8 cellular contexts compared by ENCODE assay signal in the genomic region with DNA sequence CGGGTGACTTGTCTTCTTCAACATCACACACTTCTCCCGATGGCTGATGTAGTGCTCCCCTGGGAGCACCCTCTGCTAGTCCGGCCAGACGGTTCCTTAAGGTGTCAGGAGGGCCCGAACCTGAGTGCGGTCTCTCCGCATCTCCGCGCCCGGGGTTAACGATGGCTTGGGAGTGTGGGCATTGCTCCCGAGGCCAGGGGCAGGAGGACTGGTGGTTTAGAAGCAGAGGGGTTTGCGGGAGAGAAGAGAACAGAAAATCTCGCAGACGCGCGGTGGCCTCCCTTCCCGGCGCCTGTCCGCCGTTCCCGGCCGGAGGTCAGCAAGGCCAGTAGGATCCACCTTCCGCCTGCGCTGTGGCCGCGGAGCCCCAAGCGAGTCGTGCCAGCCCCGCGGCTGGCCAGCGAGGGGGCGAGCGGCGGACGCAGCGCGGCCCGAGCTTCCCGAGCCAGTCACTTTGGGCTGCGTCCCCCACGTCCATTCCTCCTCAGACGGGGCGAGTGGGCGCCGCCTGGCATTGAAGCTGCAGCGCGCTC. TPM values are rescaled to one million over a fixed set of nuclear protein-coding genes. Genes with fewer than 3 reads are reported as not detected.
DNase-seq lines count a peak whose midpoint lies in the region; ATAC-seq, FAIRE-seq and TF ChIP-seq lines count a peak whose summit lies in the region.

No MANE protein-coding gene starts in this region.

- no peak for TF ChIP-seq CTCF in astrocyte (IDR thresholded peaks at IDR 0.05; ENCODE audit: insufficient read depth, low read depth, low read length)

- no peaks in the 10 kb centered on the region for H3K79me2 ChIP-seq in astrocyte (ENCODE audit: insufficient read depth, low read length)

- peak overlapping the region; percentile 83 for H3K4me3 ChIP-seq in astrocyte (ENCODE audit: insufficient read depth, low read depth, low read length)
- peak overlapping the region; percentile 91 for H3K4me3 ChIP-seq in iPS-18c (ENCODE audit: insufficient read depth, low read depth, low read length)

- H3K36me3 ChIP-seq in astrocyte (ENCODE audit: insufficient read depth, low read length) = no peaks in the 10 kb centered on the region

- peak overlapping the region; percentile 95 for H2AFZ ChIP-seq in astrocyte (ENCODE audit: low read depth, low read length)

- no peaks in the 10 kb centered on the region for H3K9me3 ChIP-seq in astrocyte (ENCODE audit: insufficient read depth, low read depth, low read length)
- H3K9me3 ChIP-seq in iPS-18c (ENCODE audit: control insufficient read depth, insufficient read depth, low read length) = no peaks in the 10 kb centered on the region

- no peak for FAIRE-seq in astrocyte (lab: Jason Lieb, UNC)

- H4K20me1 ChIP-seq in astrocyte (ENCODE audit: insufficient read depth, low read length) = no peaks in the 10 kb centered on the region

- H3K4me1 Mint-ChIP-seq in T-helper 2 cell treated with Interferon-gamma antibody and Interleukin-4, amounts not matched to agents 5 μg/mL and 100 μg/mL, for 36 hours (ENCODE audit: low read depth) = peaks cover 23% of the 10 kb centered on the region
- no peaks in the 10 kb centered on the region for H3K4me1 Mint-ChIP-seq in astrocyte (ENCODE audit: low read depth, unreplicated experiment)
- H3K4me1 Mint-ChIP-seq in stimulated activated memory B cell treated with anti-CD40 and anti-IgM and Interleukin-4, amounts not matched to agents 10 μg/mL and 1 μg/mL and 100 μg/mL, for 72 hours = peaks cover 21% of the 10 kb centered on the region

- H3K9ac ChIP-seq in astrocyte (ENCODE audit: low read length) = peak overlapping the region; percentile 79

- H3K27me3 Mint-ChIP-seq in T-helper 2 cell treated with Interferon-gamma antibody and Interleukin-4, amounts not matched to agents 5 μg/mL and 100 μg/mL, for 36 hours (ENCODE audit: low read depth) = peaks cover 85% of the 10 kb centered on the region
- H3K27me3 Mint-ChIP-seq in astrocyte (ENCODE audit: low read depth, unreplicated experiment) = peaks cover 15% of the 10 kb centered on the region
- peaks cover 80% of the 10 kb centered on the region for H3K27me3 Mint-ChIP-seq in stimulated activated memory B cell treated with anti-CD40 and anti-IgM and Interleukin-4, amounts not matched to agents 10 μg/mL and 1 μg/mL and 100 μg/mL, for 72 hours

- peak; percentile 34 for ATAC-seq in stimulated activated memory B cell treated with anti-CD40 and anti-IgM and Interleukin-4, amounts not matched to agents 10 μg/mL and 1 μg/mL and 100 μg/mL, for 72 hours
- no peak for ATAC-seq in HG03280 (IDR thresholded peaks at IDR 0.05; ENCODE audit: unreplicated experiment)
- ATAC-seq in HG03520 (IDR thresholded peaks at IDR 0.05; ENCODE audit: unreplicated experiment) = no peak
- no peak for ATAC-seq in HG02970 (IDR thresholded peaks at IDR 0.05; ENCODE audit: low FRiP score, unreplicated experiment)

- no peaks in the 10 kb centered on the region for H3K9me3 Mint-ChIP-seq in T-helper 2 cell treated with Interferon-gamma antibody and Interleukin-4, amounts not matched to agents 5 μg/mL and 100 μg/mL, for 36 hours
- no peaks in the 10 kb centered on the region for H3K9me3 Mint-ChIP-seq in astrocyte (ENCODE audit: unreplicated experiment)
- H3K9me3 Mint-ChIP-seq in stimulated activated memory B cell treated with anti-CD40 and anti-IgM and Interleukin-4, amounts not matched to agents 10 μg/mL and 1 μg/mL and 100 μg/mL, for 72 hours = no peaks in the 10 kb centered on the region

- no peak for DNase-seq in T-helper 2 cell treated with Interferon-gamma antibody and Interleukin-4, amounts not matched to agents 5 μg/mL and 100 μg/mL, for 36 hours (ENCODE audit: low spot score)
- DNase-seq in T-helper 2 cell (no peak), astrocyte (ENCODE audit: low read depth) (peak; percentile 1)

- no peak overlapping the region for H3K27ac Mint-ChIP-seq in T-helper 2 cell treated with Interferon-gamma antibody and Interleukin-4, amounts not matched to agents 5 μg/mL and 100 μg/mL, for 36 hours
- no peak overlapping the region for H3K27ac Mint-ChIP-seq in astrocyte (ENCODE audit: unreplicated experiment)
- H3K27ac Mint-ChIP-seq in stimulated activated memory B cell treated with anti-CD40 and anti-IgM and Interleukin-4, amounts not matched to agents 10 μg/mL and 1 μg/mL and 100 μg/mL, for 72 hours = no peak overlapping the region

- H3K36me3 Mint-ChIP-seq in T-helper 2 cell treated with Interferon-gamma antibody and Interleukin-4, amounts not matched to agents 5 μg/mL and 100 μg/mL, for 36 hours (ENCODE audit: low read depth) = no peaks in the 10 kb centered on the region
- H3K36me3 Mint-ChIP-seq in astrocyte (ENCODE audit: low read depth, unreplicated experiment) = no peaks in the 10 kb centered on the region
- no peaks in the 10 kb centered on the region for H3K36me3 Mint-ChIP-seq in stimulated activated memory B cell treated with anti-CD40 and anti-IgM and Interleukin-4, amounts not matched to agents 10 μg/mL and 1 μg/mL and 100 μg/mL, for 72 hours

- no peak overlapping the region for H3K27ac ChIP-seq in astrocyte (ENCODE audit: low read depth, low read length)

- peak overlapping the region; percentile 98 for H3K4me2 ChIP-seq in astrocyte (ENCODE audit: low read length)

- H3K4me1 ChIP-seq in astrocyte (ENCODE audit: insufficient read depth, low read length) = peaks cover 10% of the 10 kb centered on the region

- H3K4me3 Mint-ChIP-seq in T-helper 2 cell treated with Interferon-gamma antibody and Interleukin-4, amounts not matched to agents 5 μg/mL and 100 μg/mL, for 36 hours = peak overlapping the region; percentile 72
- H3K4me3 Mint-ChIP-seq in astrocyte (ENCODE audit: unreplicated experiment) = peak overlapping the region; percentile 91
- peak overlapping the region; percentile 66 for H3K4me3 Mint-ChIP-seq in stimulated activated memory B cell treated with anti-CD40 and anti-IgM and Interleukin-4, amounts not matched to agents 10 μg/mL and 1 μg/mL and 100 μg/mL, for 72 hours

- H3K27me3 ChIP-seq in astrocyte (ENCODE audit: insufficient read depth, low read length) = peaks cover 17% of the 10 kb centered on the region

RNA-seq across cellular contexts. Expression of a gene that starts 0.7 kb away (rescaled TPM):
- total RNA-seq in astrocyte = 3.9 and 6.1 TPM in 2 replicates

RNA-seq across cellular contexts. Expression of a gene that starts 25.6 kb away (rescaled TPM):
- total RNA-seq in astrocyte = 58.3 and 66.3 TPM in 2 replicates

RNA-seq across cellular contexts. Expression of a gene that starts 26.0 kb away (rescaled TPM):
- total RNA-seq in astrocyte = 108 and 110 TPM in 2 replicates
